1 cellular context compared by ENCODE assay signal in the genomic region with DNA sequence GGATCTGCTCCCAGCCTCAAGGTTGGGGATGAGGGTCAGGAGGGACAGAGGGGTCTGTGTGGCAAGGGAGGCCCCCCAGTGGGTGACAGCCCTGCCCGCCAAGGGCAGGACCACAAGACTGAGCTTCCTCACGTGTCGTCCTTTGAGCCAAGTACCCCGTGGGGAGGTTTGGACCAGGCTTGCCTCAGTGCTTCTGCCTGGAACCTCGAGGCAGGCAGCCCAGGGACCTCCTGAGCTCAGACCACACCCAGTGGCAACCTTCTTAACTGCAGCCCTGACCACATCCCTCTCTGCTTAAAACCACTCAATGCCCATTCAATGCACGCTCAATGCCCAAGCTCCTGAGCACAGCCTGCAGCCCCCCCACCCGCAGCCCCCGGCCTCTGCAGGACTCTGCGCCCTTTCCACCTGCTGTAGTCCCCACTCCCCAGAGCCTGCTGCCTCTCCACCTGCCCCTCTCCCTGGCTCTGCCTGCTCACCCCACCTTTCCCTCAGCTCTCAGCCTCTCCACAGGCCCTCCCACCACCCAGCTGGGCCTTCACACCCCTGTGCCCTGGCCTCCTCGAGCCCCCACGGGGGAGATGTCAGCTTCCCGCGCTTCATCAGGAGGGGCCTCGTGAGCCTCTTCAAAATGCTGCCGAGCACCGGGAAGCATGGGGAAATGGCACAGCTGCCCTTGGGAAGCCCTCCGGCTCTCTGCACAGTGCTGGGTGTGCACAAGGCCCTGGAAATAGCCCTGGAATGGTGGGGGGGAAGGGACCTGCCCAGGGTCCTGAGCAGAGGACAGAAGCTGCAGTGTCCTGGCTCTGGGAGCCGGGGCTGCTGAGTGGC.
TF ChIP-seq lines count a peak whose summit lies in the region.

No MANE protein-coding gene starts in this region.

TF ChIP-seq in SK-N-SH, 30 proteins besides CTCF, POLR2A, EP300 and RAD21 (continued from another document):
- TF ChIP-seq, protein P1, sequence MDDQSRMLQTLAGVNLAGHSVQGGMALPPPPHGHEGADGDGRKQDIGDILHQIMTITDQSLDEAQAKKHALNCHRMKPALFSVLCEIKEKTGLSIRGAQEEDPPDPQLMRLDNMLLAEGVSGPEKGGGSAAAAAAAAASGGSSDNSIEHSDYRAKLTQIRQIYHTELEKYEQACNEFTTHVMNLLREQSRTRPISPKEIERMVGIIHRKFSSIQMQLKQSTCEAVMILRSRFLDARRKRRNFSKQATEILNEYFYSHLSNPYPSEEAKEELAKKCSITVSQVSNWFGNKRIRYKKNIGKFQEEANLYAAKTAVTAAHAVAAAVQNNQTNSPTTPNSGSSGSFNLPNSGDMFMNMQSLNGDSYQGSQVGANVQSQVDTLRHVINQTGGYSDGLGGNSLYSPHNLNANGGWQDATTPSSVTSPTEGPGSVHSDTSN (IDR thresholded peaks at IDR 0.05) = no peak
- TF ChIP-seq SMC3 (IDR thresholded peaks at IDR 0.05; ENCODE audit: low read depth, low read length) = no peak
- TF ChIP-seq SIN3A (IDR thresholded peaks at IDR 0.05; ENCODE audit: borderline replicate concordance, low read depth, low read length) = no peak
- no peak for TF ChIP-seq TAF1 (IDR thresholded peaks at IDR 0.05; ENCODE audit: borderline replicate concordance, low read depth, low read length)
- TF ChIP-seq NRF1 (IDR thresholded peaks at IDR 0.05; ENCODE audit: low read depth, low read length) = no peak
- no peak for TF ChIP-seq RCOR1 (IDR thresholded peaks at IDR 0.05; ENCODE audit: low read length)
- TF ChIP-seq YY1 (IDR thresholded peaks at IDR 0.05; ENCODE audit: low read depth) = no peak
- no peak for TF ChIP-seq CHD2 (IDR thresholded peaks at IDR 0.05; ENCODE audit: low read length, partially characterized antibody)
- no peak for TF ChIP-seq POLR2AphosphoS5 (IDR thresholded peaks at IDR 0.05; ENCODE audit: low read depth, low read length)
- TF ChIP-seq, protein P2, sequence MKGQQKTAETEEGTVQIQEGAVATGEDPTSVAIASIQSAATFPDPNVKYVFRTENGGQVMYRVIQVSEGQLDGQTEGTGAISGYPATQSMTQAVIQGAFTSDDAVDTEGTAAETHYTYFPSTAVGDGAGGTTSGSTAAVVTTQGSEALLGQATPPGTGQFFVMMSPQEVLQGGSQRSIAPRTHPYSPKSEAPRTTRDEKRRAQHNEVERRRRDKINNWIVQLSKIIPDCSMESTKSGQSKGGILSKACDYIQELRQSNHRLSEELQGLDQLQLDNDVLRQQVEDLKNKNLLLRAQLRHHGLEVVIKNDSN (IDR thresholded peaks at IDR 0.05; ENCODE audit: borderline replicate concordance, low read depth) = no peak
- TF ChIP-seq, protein P3, sequence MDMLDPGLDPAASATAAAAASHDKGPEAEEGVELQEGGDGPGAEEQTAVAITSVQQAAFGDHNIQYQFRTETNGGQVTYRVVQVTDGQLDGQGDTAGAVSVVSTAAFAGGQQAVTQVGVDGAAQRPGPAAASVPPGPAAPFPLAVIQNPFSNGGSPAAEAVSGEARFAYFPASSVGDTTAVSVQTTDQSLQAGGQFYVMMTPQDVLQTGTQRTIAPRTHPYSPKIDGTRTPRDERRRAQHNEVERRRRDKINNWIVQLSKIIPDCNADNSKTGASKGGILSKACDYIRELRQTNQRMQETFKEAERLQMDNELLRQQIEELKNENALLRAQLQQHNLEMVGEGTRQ (IDR thresholded peaks at IDR 0.05; ENCODE audit: borderline replicate concordance, low read depth, low read length) = no peak
- TF ChIP-seq, protein P4, sequence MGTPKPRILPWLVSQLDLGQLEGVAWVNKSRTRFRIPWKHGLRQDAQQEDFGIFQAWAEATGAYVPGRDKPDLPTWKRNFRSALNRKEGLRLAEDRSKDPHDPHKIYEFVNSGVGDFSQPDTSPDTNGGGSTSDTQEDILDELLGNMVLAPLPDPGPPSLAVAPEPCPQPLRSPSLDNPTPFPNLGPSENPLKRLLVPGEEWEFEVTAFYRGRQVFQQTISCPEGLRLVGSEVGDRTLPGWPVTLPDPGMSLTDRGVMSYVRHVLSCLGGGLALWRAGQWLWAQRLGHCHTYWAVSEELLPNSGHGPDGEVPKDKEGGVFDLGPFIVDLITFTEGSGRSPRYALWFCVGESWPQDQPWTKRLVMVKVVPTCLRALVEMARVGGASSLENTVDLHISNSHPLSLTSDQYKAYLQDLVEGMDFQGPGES (IDR thresholded peaks at IDR 0.05; ENCODE audit: low read depth, low read length) = no peak
- TF ChIP-seq FOXM1 (IDR thresholded peaks at IDR 0.05; ENCODE audit: low read depth) = no peak
